25 cellular contexts compared by ENCODE assay signal in the genomic region with DNA sequence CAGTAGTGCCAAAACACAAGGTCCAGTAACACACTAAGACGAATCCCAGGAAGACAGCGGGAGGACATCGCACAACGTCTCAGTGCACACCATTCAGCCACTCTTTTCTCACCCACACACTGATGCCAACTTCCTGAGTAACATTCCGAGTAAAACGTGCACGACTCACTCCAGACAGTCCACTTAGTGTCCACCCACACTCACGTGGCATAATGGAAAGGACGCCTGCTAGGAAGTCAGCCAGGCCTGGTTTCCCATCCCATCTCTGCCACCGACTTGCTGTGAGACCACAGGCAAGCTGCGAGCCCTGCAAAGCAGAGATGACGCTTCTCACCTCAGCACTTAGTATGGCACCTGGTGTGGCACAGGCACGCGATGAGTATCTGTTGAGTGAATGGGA.
"Had no signal": no experiment of that assay in that cellular context is flagged by ENCODE, and none has a peak within 500 bp of the region (broad histone marks: within the 10 kb centered on the region; RNA-seq: fewer than 3 reads in every experiment).

No MANE protein-coding gene starts in this region.

- DNase-seq: dorsolateral prefrontal cortex; effector CD4-positive, alpha-beta T cell; foreskin fibroblast; gastrocnemius medialis; head of caudate nucleus; kidney; mucosa of descending colon; naive B cell; stimulated activated CD4-positive, alpha-beta T cell treated with anti-CD3 and anti-CD28 coated beads, Interleukin-12 subunit alpha, Interleukin-12 subunit beta, amount 100 ng/mL, for 4 hours; stimulated activated CD4-positive, alpha-beta T cell treated with anti-CD3 and anti-CD28 coated beads, Interleukin-1b, Interleukin-23, amount 100 ng/mL, for 48 hours; stimulated activated CD4-positive, alpha-beta T cell treated with anti-CD3 and anti-CD28 coated beads, Interleukin-4, amount 100 ng/mL, for 1 hour; stimulated activated CD8-positive, alpha-beta memory T cell treated with anti-CD3 and anti-CD28 coated beads, Interleukin-4, amount 100 ng/mL, for 48 hours; stimulated activated naive CD4-positive, alpha-beta T cell treated with Interleukin-2 at 50 U/mL for 16 hours; stomach; thyroid gland had no signal

- FAIRE-seq: kidney had no signal

- H3K4me3 ChIP-seq: dorsolateral prefrontal cortex, gastrocnemius medialis, lung, mucosa of descending colon, prostate gland, right atrium auricular region, smooth muscle cell, stomach, thyroid gland, vagina had no signal

- H3K36me3 ChIP-seq: gastrocnemius medialis, prostate gland, right atrium auricular region, thyroid gland had no signal

- ATAC-seq: esophagus mucosa; gastrocnemius medialis; left lobe of liver; mucosa of descending colon; natural killer cell treated with Interleukin-12 subunit alpha and Interleukin-12 subunit beta and Interleukin-15 and Interleukin-18, amount 100 ng/mL, for 72 hours; sciatic nerve had no signal

- H3K4me2 ChIP-seq: smooth muscle cell had no signal

- H3K27ac ChIP-seq: dorsolateral prefrontal cortex, epithelial cell of prostate, gastrocnemius medialis, prostate gland, right atrium auricular region, stomach, thyroid gland, vagina had no signal

- H3K4me1 ChIP-seq: gastrocnemius medialis, prostate gland, right atrium auricular region, thyroid gland, vagina had no signal

- H3K27me3 ChIP-seq: dorsolateral prefrontal cortex, gastrocnemius medialis, right atrium auricular region, stomach, thyroid gland, vagina had no signal

- H3K9me3 ChIP-seq: gastrocnemius medialis, mucosa of descending colon, prostate gland, right atrium auricular region, stomach, thyroid gland, vagina had no signal
